In genomic region chr1:184461321-184461720, GRCh38 we compare ENCODE assay signal across 22 cellular contexts.
"Had no signal": no experiment of that assay in that cellular context is flagged by ENCODE, and none has a peak within 500 bp of the region (broad histone marks: within the 10 kb centered on the region; RNA-seq: fewer than 3 reads in every experiment).

No MANE protein-coding gene starts in this region.

- H3K4me3 ChIP-seq: body of pancreas, cardiac muscle cell, lower lobe of right lung, stomach, suprapubic skin, tibial nerve had no signal

- ATAC-seq: activated CD4-positive, CD25-positive, alpha-beta regulatory T cell treated with anti-CD3 and anti-CD28 coated beads, Interleukin-2, amount 50 U/mL, for 24 hours; activated naive CD8-positive, alpha-beta T cell treated with anti-CD3 and anti-CD28 coated beads, Interleukin-2, amount 50 U/mL, for 24 hours; body of pancreas; lower lobe of right lung; naive thymus-derived CD8-positive, alpha-beta T cell; stimulated activated memory B cell treated with anti-CD40 and anti-IgM and Interleukin-4, amounts not matched to agents 10 μg/mL and 1 μg/mL and 100 μg/mL, for 72 hours; T-cell had no signal

- H3K9me3 Mint-ChIP-seq: activated CD4-positive, alpha-beta memory T cell treated with anti-CD3 and anti-CD28 coated beads, Interleukin-2, amount 10 ng/mL, durations not matched to agents 7 days and 5 days; activated CD4-positive, alpha-beta T cell treated with anti-CD3 and anti-CD28 coated beads, Interleukin-2, amount 10 ng/mL, durations not matched to agents 24 days and 14 days; activated naive CD4-positive, alpha-beta T cell treated with anti-CD3 and anti-CD28 coated beads, Interleukin-2, amount 10 ng/mL, durations not matched to agents 7 days and 5 days; activated naive CD8-positive, alpha-beta T cell treated with anti-CD3 and anti-CD28 coated beads, Interleukin-2, amount 50 U/mL, for 24 hours; immature natural killer cell; naive thymus-derived CD8-positive, alpha-beta T cell; stimulated activated memory B cell treated with anti-CD40 and anti-IgM and Interleukin-4, amounts not matched to agents 10 μg/mL and 1 μg/mL and 100 μg/mL, for 72 hours; T-cell; T-helper 2 cell treated with Interferon-gamma antibody and Interleukin-4, amounts not matched to agents 5 μg/mL and 100 μg/mL, for 36 hours had no signal

- H3K36me3 ChIP-seq: cardiac muscle cell, lower lobe of right lung, stomach, suprapubic skin, tibial nerve had no signal

- H3K4me3 Mint-ChIP-seq: activated CD4-positive, alpha-beta memory T cell treated with anti-CD3 and anti-CD28 coated beads, Interleukin-2, amount 10 ng/mL, durations not matched to agents 7 days and 5 days; activated CD4-positive, alpha-beta T cell treated with anti-CD3 and anti-CD28 coated beads, Interleukin-2, amount 10 ng/mL, durations not matched to agents 24 days and 14 days; activated naive CD4-positive, alpha-beta T cell treated with anti-CD3 and anti-CD28 coated beads, Interleukin-2, amount 10 ng/mL, durations not matched to agents 7 days and 5 days; activated naive CD8-positive, alpha-beta T cell treated with anti-CD3 and anti-CD28 coated beads, Interleukin-2, amount 50 U/mL, for 24 hours; immature natural killer cell; naive thymus-derived CD8-positive, alpha-beta T cell; stimulated activated memory B cell treated with anti-CD40 and anti-IgM and Interleukin-4, amounts not matched to agents 10 μg/mL and 1 μg/mL and 100 μg/mL, for 72 hours; T-cell; T-helper 2 cell treated with Interferon-gamma antibody and Interleukin-4, amounts not matched to agents 5 μg/mL and 100 μg/mL, for 36 hours had no signal

- DNase-seq: activated CD4-positive, alpha-beta memory T cell treated with anti-CD3 and anti-CD28 coated beads, Interleukin-2, amount 10 ng/mL, durations not matched to agents 7 days and 5 days; activated CD4-positive, alpha-beta T cell treated with anti-CD3 and anti-CD28 coated beads, Interleukin-2, amount 10 ng/mL, durations not matched to agents 24 days and 14 days; activated effector memory CD4-positive, alpha-beta T cell treated with anti-CD3 and anti-CD28 coated beads, Interleukin-2, amount 50 U/mL, for 16 hours; activated naive CD4-positive, alpha-beta T cell treated with anti-CD3 and anti-CD28 coated beads, Interleukin-2, amount 10 ng/mL, durations not matched to agents 7 days and 5 days; activated naive CD8-positive, alpha-beta T cell treated with anti-CD3 and anti-CD28 coated beads, Interleukin-2, amount 50 U/mL, for 24 hours; anterior cingulate cortex; body of pancreas; foreskin fibroblast; immature natural killer cell; lower lobe of right lung; naive thymus-derived CD8-positive, alpha-beta T cell; stimulated activated CD4-positive, alpha-beta T cell treated with anti-CD3 and anti-CD28 coated beads, Interleukin-1b, Interleukin-23, amount 100 ng/mL, for 48 hours; stomach; T-cell had no signal

- H3K36me3 Mint-ChIP-seq: activated naive CD4-positive, alpha-beta T cell treated with anti-CD3 and anti-CD28 coated beads, Interleukin-2, amount 10 ng/mL, durations not matched to agents 7 days and 5 days; immature natural killer cell; naive thymus-derived CD8-positive, alpha-beta T cell; stimulated activated memory B cell treated with anti-CD40 and anti-IgM and Interleukin-4, amounts not matched to agents 10 μg/mL and 1 μg/mL and 100 μg/mL, for 72 hours; T-cell had no signal

- H3K27ac Mint-ChIP-seq: activated CD4-positive, alpha-beta memory T cell treated with anti-CD3 and anti-CD28 coated beads, Interleukin-2, amount 10 ng/mL, durations not matched to agents 7 days and 5 days; activated CD4-positive, alpha-beta T cell treated with anti-CD3 and anti-CD28 coated beads, Interleukin-2, amount 10 ng/mL, durations not matched to agents 24 days and 14 days; activated naive CD4-positive, alpha-beta T cell treated with anti-CD3 and anti-CD28 coated beads, Interleukin-2, amount 10 ng/mL, durations not matched to agents 7 days and 5 days; activated naive CD8-positive, alpha-beta T cell treated with anti-CD3 and anti-CD28 coated beads, Interleukin-2, amount 50 U/mL, for 24 hours; naive thymus-derived CD8-positive, alpha-beta T cell; progenitor cell of endocrine pancreas; stimulated activated memory B cell treated with anti-CD40 and anti-IgM and Interleukin-4, amounts not matched to agents 10 μg/mL and 1 μg/mL and 100 μg/mL, for 72 hours; T-cell; T-helper 2 cell treated with Interferon-gamma antibody and Interleukin-4, amounts not matched to agents 5 μg/mL and 100 μg/mL, for 36 hours had no signal

- H3K9me3 ChIP-seq: body of pancreas, lower lobe of right lung, stomach, suprapubic skin, tibial nerve had no signal

- H3K4me1 Mint-ChIP-seq: activated CD4-positive, alpha-beta memory T cell treated with anti-CD3 and anti-CD28 coated beads, Interleukin-2, amount 10 ng/mL, durations not matched to agents 7 days and 5 days; activated CD4-positive, alpha-beta T cell treated with anti-CD3 and anti-CD28 coated beads, Interleukin-2, amount 10 ng/mL, durations not matched to agents 24 days and 14 days; activated naive CD4-positive, alpha-beta T cell treated with anti-CD3 and anti-CD28 coated beads, Interleukin-2, amount 10 ng/mL, durations not matched to agents 7 days and 5 days; activated naive CD8-positive, alpha-beta T cell treated with anti-CD3 and anti-CD28 coated beads, Interleukin-2, amount 50 U/mL, for 24 hours; stimulated activated memory B cell treated with anti-CD40 and anti-IgM and Interleukin-4, amounts not matched to agents 10 μg/mL and 1 μg/mL and 100 μg/mL, for 72 hours; T-cell had no signal

- H3K27me3 ChIP-seq: body of pancreas, cardiac muscle cell, stomach, suprapubic skin, tibial nerve had no signal

- H3K27ac ChIP-seq: body of pancreas, cardiac muscle cell, lower lobe of right lung, suprapubic skin, tibial nerve, VCaP had no signal

- H3K27me3 Mint-ChIP-seq: activated naive CD8-positive, alpha-beta T cell treated with anti-CD3 and anti-CD28 coated beads, Interleukin-2, amount 50 U/mL, for 24 hours; progenitor cell of endocrine pancreas had no signal
